11 cellular contexts compared by ENCODE assay signal in genomic region chr1:154866257-154866994, GRCh38. TPM values are rescaled to one million over a fixed set of nuclear protein-coding genes. Genes with fewer than 3 reads are reported as not detected.
DNase-seq lines count a peak whose midpoint lies in the region; ATAC-seq and TF ChIP-seq lines count a peak whose summit lies in the region.
"Had no signal": no experiment of that assay in that cellular context is flagged by ENCODE, and none has a peak within 500 bp of the region (broad histone marks: within the 10 kb centered on the region; RNA-seq: fewer than 3 reads in every experiment).

No MANE protein-coding gene starts in this region.

- H3K79me2 ChIP-seq in SK-N-SH (ENCODE audit: insufficient read depth): no peaks in the 10 kb centered on the region
- no peaks in the 10 kb centered on the region for H3K79me2 ChIP-seq in PC-9 (ENCODE audit: low read depth)
- H3K79me2 ChIP-seq in hepatocyte: no peaks in the 10 kb centered on the region

- BruUV-seq in PC-9 (replicated peaks; lab: Mats Ljungman, UMichigan): no TSS peak

- intact Hi-C loops in PC-9 (cut with micrococcal nuclease; ENCODE audit: unreplicated experiment): no loop called here

- no peaks in the 10 kb centered on the region for H4K20me1 ChIP-seq in SK-N-SH (ENCODE audit: insufficient read depth)
- no peaks in the 10 kb centered on the region for H4K20me1 ChIP-seq in PC-9 (ENCODE audit: insufficient read depth)
- H4K20me1 ChIP-seq in hepatocyte (ENCODE audit: insufficient read depth, poor library complexity, severe bottlenecking): no peaks in the 10 kb centered on the region

- DNase-seq in SK-N-SH (no peak), PC-9 (peak in 1 of 2 experiments; percentile 12), hepatocyte (ENCODE audit: low spot score) (no peak), NOMO-1 treated with dmso at 0.1 percent for 144 hours (lab: John Stamatoyannopoulos, UW; ENCODE audit: unreplicated experiment) (no peak), KBM-7 (no peak)
- DNase-seq in stimulated activated effector memory CD8-positive, alpha-beta T cell treated with anti-CD3 and anti-CD28 coated beads, Interleukin-12 subunit alpha, Interleukin-12 subunit beta, amount 100 ng/mL, for 72 hours (ENCODE audit: low spot score in 2 of 2): no peak
- DNase-seq: activated T-cell treated with anti-CD3 and anti-CD28 coated beads for 4 hours had no signal

- no peak for TF ChIP-seq EP300 in SK-N-SH (IDR thresholded peaks at IDR 0.05; ENCODE audit: borderline replicate concordance in 1 of 2, low read depth in 1 of 2, low read length in 1 of 2)

- TF ChIP-seq RAD21 in SK-N-SH (IDR thresholded peaks at IDR 0.05; ENCODE audit: low read length): no peak

- H3K9me3 Mint-ChIP-seq in stimulated activated effector memory CD8-positive, alpha-beta T cell treated with anti-CD3 and anti-CD28 coated beads, Interleukin-12 subunit alpha, Interleukin-12 subunit beta, amount 100 ng/mL, for 72 hours: no peaks in the 10 kb centered on the region
- H3K9me3 Mint-ChIP-seq: naive thymus-derived CD8-positive, alpha-beta T cell had no signal

- peak overlapping the region; percentile 56 for H3K27ac Mint-ChIP-seq in stimulated activated effector memory CD8-positive, alpha-beta T cell treated with anti-CD3 and anti-CD28 coated beads, Interleukin-12 subunit alpha, Interleukin-12 subunit beta, amount 100 ng/mL, for 72 hours

- H3K4me2 ChIP-seq in SK-N-SH (peak overlapping the region; percentile 94), PC-9 (peak overlapping the region; percentile 48; the same call in 1 of the 2 replicates), hepatocyte (peak overlapping the region; percentile 72)

- peaks cover 75% of the 10 kb centered on the region for H3K4me1 Mint-ChIP-seq in stimulated activated effector memory CD8-positive, alpha-beta T cell treated with anti-CD3 and anti-CD28 coated beads, Interleukin-12 subunit alpha, Interleukin-12 subunit beta, amount 100 ng/mL, for 72 hours

- H2AFZ ChIP-seq in SK-N-SH (ENCODE audit: low read depth) (no peak overlapping the region), PC-9 (no peak overlapping the region), hepatocyte (no peak overlapping the region)

- no peak for TF ChIP-seq CTCF in SK-N-SH (IDR thresholded peaks at IDR 0.05)
- no peak for TF ChIP-seq CTCF in PC-9 (conservative IDR thresholded peaks at IDR 0.05)
- no peak for TF ChIP-seq CTCF in hepatocyte (IDR thresholded peaks at IDR 0.05; ENCODE audit: poor library complexity)

- peaks cover 4% of the 10 kb centered on the region for H3F3A ChIP-seq in SK-N-SH (replicated peaks; ENCODE audit: insufficient read depth)
- H3F3A ChIP-seq in PC-9 (ENCODE audit: insufficient read depth, low read depth): no peaks in the 10 kb centered on the region

- no peak overlapping the region for H3K9ac ChIP-seq in SK-N-SH

- no peaks in the 10 kb centered on the region for H3K36me3 Mint-ChIP-seq in stimulated activated effector memory CD8-positive, alpha-beta T cell treated with anti-CD3 and anti-CD28 coated beads, Interleukin-12 subunit alpha, Interleukin-12 subunit beta, amount 100 ng/mL, for 72 hours

- H3K9me2 ChIP-seq in SK-N-SH (no peaks in the 10 kb centered on the region), PC-9 (ENCODE audit: insufficient read depth) (no peaks in the 10 kb centered on the region), hepatocyte (replicated peaks; ENCODE audit: insufficient read depth) (no peaks in the 10 kb centered on the region)

- in situ Hi-C loops in KBM-7 (cut with MboI; ENCODE audit: low pct_unique_long_range_greater_than_20kb, low sequenced_read_pairs): no loop called here

- ATAC-seq in SK-N-SH treated with all-trans-retinoic acid at 6 μM for 48 hours (no peak), HG02763 (IDR thresholded peaks at IDR 0.05; ENCODE audit: unreplicated experiment) (no peak)
- ATAC-seq in stimulated activated effector memory CD8-positive, alpha-beta T cell treated with anti-CD3 and anti-CD28 coated beads, Interleukin-12 subunit alpha, Interleukin-12 subunit beta, amount 100 ng/mL, for 72 hours: peak; percentile 32
- ATAC-seq: body of pancreas; naive thymus-derived CD8-positive, alpha-beta T cell had no signal

- H3K27me3 ChIP-seq in SK-N-SH (ENCODE audit: insufficient read depth): peaks cover 8% of the 10 kb centered on the region; the same call in 1 of the 2 replicates
- peaks cover 65% of the 10 kb centered on the region for H3K27me3 ChIP-seq in PC-9 (ENCODE audit: insufficient read depth, low read depth)
- H3K27me3 ChIP-seq in hepatocyte: peaks cover 19% of the 10 kb centered on the region

- H3K4me1 ChIP-seq in SK-N-SH (ENCODE audit: control insufficient read depth in 1 of 2, insufficient read depth in 2 of 2, low read depth in 1 of 2, low read length in 1 of 2) (peaks cover 14 to 42% of the 10 kb centered on the region in 2 experiments), PC-9 (replicated peaks; ENCODE audit: insufficient read depth) (no peaks in the 10 kb centered on the region), hepatocyte (ENCODE audit: insufficient read depth) (peaks cover 5% of the 10 kb centered on the region)

- POLR2A ChIA-PET in SK-N-SH (lab: Yijun Ruan, JAX) (no interaction called here), PC-9 (lab: Charles Lee; ENCODE audit: unreplicated experiment) (interaction anchor here (0.5 kb wide), 1 partner anchor 129 kb away, joined by 10 read pairs; no protein-coding TSS in a partner anchor)

- H3K9me3 ChIP-seq in SK-N-SH (no peaks in the 10 kb centered on the region), PC-9 (ENCODE audit: insufficient read depth, low read depth) (no peaks in the 10 kb centered on the region), hepatocyte (ENCODE audit: low read depth) (no peaks in the 10 kb centered on the region)
- H3K9me3 ChIP-seq: body of pancreas had no signal

- WGBS in SK-N-SH (ENCODE audit: low lambda C conversion rate): 82% methylated on average over 12 of the region's 12 CpGs
- WGBS in hepatocyte (ENCODE audit: low lambda C conversion rate, missing lambda C conversion rate): 69% methylated on average over 12 of the region's 12 CpGs

- no peaks in the 10 kb centered on the region for H3K36me3 ChIP-seq in SK-N-SH (replicated peaks in 1 of 2; ENCODE audit: control insufficient read depth in 1 of 2, insufficient read depth in 2 of 2, low read length in 1 of 2)
- no peaks in the 10 kb centered on the region for H3K36me3 ChIP-seq in PC-9 (ENCODE audit: low read depth)
- no peaks in the 10 kb centered on the region for H3K36me3 ChIP-seq in hepatocyte (replicated peaks; ENCODE audit: insufficient read depth, low read depth)

- CTCF ChIA-PET in SK-N-SH (lab: Yijun Ruan, JAX) (interaction anchor here (0.8 to 6.2 kb wide), 14 partner anchors 9 to 384 kb away, joined by 3 to 58 read pairs (median 5); no protein-coding TSS in a partner anchor), PC-9 (lab: Charles Lee) (no interaction called here)

- H3K4me3 ChIP-seq in SK-N-SH (ENCODE audit: low read depth in 2 of 2, low read length in 1 of 2) (no peak overlapping the region), PC-9 (no peak overlapping the region), hepatocyte (no peak overlapping the region)
- H3K4me3 ChIP-seq: body of pancreas had no signal

- no peak overlapping the region for H3K27ac ChIP-seq in SK-N-SH (ENCODE audit: low read depth in 2 of 2, low read length in 1 of 2)
- no peak overlapping the region for H3K27ac ChIP-seq in PC-9
- no peak overlapping the region for H3K27ac ChIP-seq in hepatocyte

- no peak overlapping the region for H3K4me3 Mint-ChIP-seq in stimulated activated effector memory CD8-positive, alpha-beta T cell treated with anti-CD3 and anti-CD28 coated beads, Interleukin-12 subunit alpha, Interleukin-12 subunit beta, amount 100 ng/mL, for 72 hours
- H3K4me3 Mint-ChIP-seq: naive thymus-derived CD8-positive, alpha-beta T cell had no signal

TF ChIP-seq in SK-N-SH, 30 proteins besides CTCF, POLR2A, EP300 and RAD21 (continues in another document):
- no peak for TF ChIP-seq MEF2A (IDR thresholded peaks at IDR 0.05; ENCODE audit: borderline replicate concordance, low read depth)
- TF ChIP-seq RXRA (IDR thresholded peaks at IDR 0.05; ENCODE audit: borderline replicate concordance, low read depth): no peak
- TF ChIP-seq SMC3 (IDR thresholded peaks at IDR 0.05; ENCODE audit: low read depth, low read length): no peak
- no peak for TF ChIP-seq GABPA (IDR thresholded peaks at IDR 0.05; ENCODE audit: low read depth)
- no peak for TF ChIP-seq USF1 (IDR thresholded peaks at IDR 0.05; ENCODE audit: borderline replicate concordance, low read depth)
- no peak for TF ChIP-seq RFX5 (IDR thresholded peaks at IDR 0.05; ENCODE audit: low read length)
- TF ChIP-seq JUND (IDR thresholded peaks at IDR 0.05): no peak
- no peak for TF ChIP-seq NFIC (IDR thresholded peaks at IDR 0.05; ENCODE audit: borderline replicate concordance)

TF ChIP-seq in SK-N-SH treated with all-trans-retinoic acid at 6 μM for 48 hours, 23 proteins besides CTCF, POLR2A, EP300 and RAD21 (continues in another document):
- TF ChIP-seq ZNF565 (CRISPR knock-in tag; conservative IDR thresholded peaks at IDR 0.05; ENCODE audit: low read depth) (no peak), ARNTL (CRISPR knock-in tag; IDR thresholded peaks at IDR 0.05; ENCODE audit: borderline replicate concordance, low read depth) (no peak), RARB (CRISPR knock-in tag; IDR thresholded peaks at IDR 0.05) (no peak), ZNF8 (CRISPR knock-in tag; IDR thresholded peaks at IDR 0.05) (no peak), ZFP3 (CRISPR knock-in tag; IDR thresholded peaks at IDR 0.05) (no peak), BACH2 (CRISPR knock-in tag; IDR thresholded peaks at IDR 0.05; ENCODE audit: borderline replicate concordance) (no peak), CSRNP3 (CRISPR knock-in tag; IDR thresholded peaks at IDR 0.05) (no peak), TOX (CRISPR knock-in tag; IDR thresholded peaks at IDR 0.05; ENCODE audit: borderline replicate concordance) (no peak), GLIS3 (CRISPR knock-in tag; IDR thresholded peaks at IDR 0.05) (no peak), ZNF70 (CRISPR knock-in tag; IDR thresholded peaks at IDR 0.05) (no peak), TCF4 (CRISPR knock-in tag; IDR thresholded peaks at IDR 0.05; ENCODE audit: borderline replicate concordance) (no peak)

RNA-seq across cellular contexts. Expression of gene KCNN3, which starts 3.7 kb away (rescaled TPM):
- 0.10 and 0.16 TPM in 2 replicates for polyA plus RNA-seq in SK-N-SH (2012; rRNA removed)
- 0.09 and 0.13 TPM in 2 replicates for polyA plus RNA-seq in SK-N-SH (2012; cell fraction: cytosol; rRNA removed)
- polyA plus RNA-seq in SK-N-SH (2012; cell fraction: nucleus; rRNA removed): 0.25 and 0.49 TPM in 2 replicates
- 0.33 and 1.1 TPM in 2 replicates for total RNA-seq in PC-9 (2021)
- total RNA-seq in hepatocyte: 0.36 and 0.67 TPM in 2 replicates
- 0.56 and 1.3 TPM in 2 replicates for polyA plus RNA-seq in hepatocyte
- polyA plus RNA-seq: naive thymus-derived CD8-positive, alpha-beta T cell had no signal
